In the genomic region with DNA sequence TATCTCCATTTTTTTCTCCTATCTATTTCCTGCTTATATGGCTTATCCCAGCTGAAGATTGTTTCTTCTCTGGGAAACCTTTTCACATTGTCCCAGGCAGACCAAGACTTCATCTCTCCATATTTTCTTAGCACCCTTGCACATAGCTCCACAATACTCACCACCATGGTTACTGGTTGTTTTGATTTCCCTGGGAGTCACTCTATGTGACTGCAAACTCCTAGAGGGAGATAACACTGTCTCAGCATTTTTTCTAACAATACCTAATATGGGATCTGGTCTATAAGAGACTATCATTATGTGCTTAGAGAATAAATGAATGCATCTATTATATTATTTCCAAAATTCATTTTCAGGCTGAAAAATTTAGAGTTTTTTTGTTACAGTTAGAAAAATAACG, we compare ENCODE assay signal across 18 cellular contexts.
DNase-seq lines count a peak whose midpoint lies in the region; ATAC-seq lines count a peak whose summit lies in the region.
"Had no signal": no experiment of that assay in that cellular context is flagged by ENCODE, and none has a peak within 500 bp of the region (broad histone marks: within the 10 kb centered on the region; RNA-seq: fewer than 3 reads in every experiment).

No MANE protein-coding gene starts in this region.

- no peaks in the 10 kb centered on the region for H3K27me3 Mint-ChIP-seq in activated CD4-positive, alpha-beta T cell treated with anti-CD3 and anti-CD28 coated beads, Interleukin-2, amount 10 ng/mL, durations not matched to agents 7 days and 5 days
- H3K27me3 Mint-ChIP-seq: activated naive CD4-positive, alpha-beta T cell treated with anti-CD3 and anti-CD28 coated beads, Interleukin-2, amount 50 U/mL, for 24 hours; CD4-positive, alpha-beta memory T cell; dendritic cell treated with granulocyte-macrophage colony-stimulating factor and Interleukin-4, amounts not matched to agents 40 ng/mL and 50 ng/mL, for 4 days; stimulated activated memory B cell treated with anti-CD40 and anti-IgM and Interleukin-4, amounts not matched to agents 10 μg/mL and 1 μg/mL and 100 μg/mL, for 72 hours had no signal

- H3K4me1 Mint-ChIP-seq in activated CD4-positive, alpha-beta T cell treated with anti-CD3 and anti-CD28 coated beads, Interleukin-2, amount 10 ng/mL, durations not matched to agents 7 days and 5 days = no peaks in the 10 kb centered on the region
- H3K4me1 Mint-ChIP-seq: activated naive CD4-positive, alpha-beta T cell treated with anti-CD3 and anti-CD28 coated beads, Interleukin-2, amount 50 U/mL, for 24 hours; CD4-positive, alpha-beta memory T cell; stimulated activated memory B cell treated with anti-CD40 and anti-IgM and Interleukin-4, amounts not matched to agents 10 μg/mL and 1 μg/mL and 100 μg/mL, for 72 hours had no signal

- POLR2A ChIA-PET in activated CD4-positive, alpha-beta T cell treated with anti-CD3 and anti-CD28 coated beads, Interleukin-2, amount 10 ng/mL, durations not matched to agents 7 days and 5 days (lab: Charles Lee) = no interaction called here

- DNase-seq in A172 (ENCODE audit: low spot score) = peak; percentile 19
- DNase-seq in M059J (ENCODE audit: low read depth) = peak; percentile 44
- peak; percentile 16 for DNase-seq in astrocyte of the hippocampus (ENCODE audit: low read depth, low spot score)
- peak; percentile 9 for DNase-seq in glomerular visceral epithelial cell (ENCODE audit: extremely low spot score)
- DNase-seq in nucleus accumbens (lab: John Stamatoyannopoulos, UW) = no peak
- no peak for DNase-seq in anterior cingulate cortex (lab: John Stamatoyannopoulos, UW)
- no peak for DNase-seq in activated CD4-positive, alpha-beta T cell treated with anti-CD3 and anti-CD28 coated beads, Interleukin-2, amount 10 ng/mL, durations not matched to agents 7 days and 5 days
- DNase-seq: activated CD4-positive, CD25-positive, alpha-beta regulatory T cell treated with anti-CD3 and anti-CD28 coated beads, Interleukin-2, amount 50 U/mL, for 72 hours; CD4-positive, alpha-beta memory T cell; DND-41; glutamatergic neuron; NCI-H2107; NCI-H526 had no signal

- no peak overlapping the region for H3K4me3 Mint-ChIP-seq in activated CD4-positive, alpha-beta T cell treated with anti-CD3 and anti-CD28 coated beads, Interleukin-2, amount 10 ng/mL, durations not matched to agents 7 days and 5 days
- H3K4me3 Mint-ChIP-seq: activated naive CD4-positive, alpha-beta T cell treated with anti-CD3 and anti-CD28 coated beads, Interleukin-2, amount 50 U/mL, for 24 hours; CD4-positive, alpha-beta memory T cell; dendritic cell treated with granulocyte-macrophage colony-stimulating factor and Interleukin-4, amounts not matched to agents 40 ng/mL and 50 ng/mL, for 4 days; stimulated activated memory B cell treated with anti-CD40 and anti-IgM and Interleukin-4, amounts not matched to agents 10 μg/mL and 1 μg/mL and 100 μg/mL, for 72 hours had no signal

- ATAC-seq in HG03469 (IDR thresholded peaks at IDR 0.05; ENCODE audit: unreplicated experiment) = no peak
- ATAC-seq: Panc1; stimulated activated memory B cell treated with anti-CD40 and anti-IgM and Interleukin-4, amounts not matched to agents 10 μg/mL and 1 μg/mL and 100 μg/mL, for 72 hours had no signal

- H3K9me3 Mint-ChIP-seq in activated CD4-positive, alpha-beta T cell treated with anti-CD3 and anti-CD28 coated beads, Interleukin-2, amount 10 ng/mL, durations not matched to agents 7 days and 5 days = no peaks in the 10 kb centered on the region
- H3K9me3 Mint-ChIP-seq: activated naive CD4-positive, alpha-beta T cell treated with anti-CD3 and anti-CD28 coated beads, Interleukin-2, amount 50 U/mL, for 24 hours; dendritic cell treated with granulocyte-macrophage colony-stimulating factor and Interleukin-4, amounts not matched to agents 40 ng/mL and 50 ng/mL, for 4 days; stimulated activated memory B cell treated with anti-CD40 and anti-IgM and Interleukin-4, amounts not matched to agents 10 μg/mL and 1 μg/mL and 100 μg/mL, for 72 hours had no signal

- no peak overlapping the region for H3K27ac Mint-ChIP-seq in activated CD4-positive, alpha-beta T cell treated with anti-CD3 and anti-CD28 coated beads, Interleukin-2, amount 10 ng/mL, durations not matched to agents 7 days and 5 days
- H3K27ac Mint-ChIP-seq: activated naive CD4-positive, alpha-beta T cell treated with anti-CD3 and anti-CD28 coated beads, Interleukin-2, amount 50 U/mL, for 24 hours; CD4-positive, alpha-beta memory T cell; dendritic cell treated with granulocyte-macrophage colony-stimulating factor and Interleukin-4, amounts not matched to agents 40 ng/mL and 50 ng/mL, for 4 days; stimulated activated memory B cell treated with anti-CD40 and anti-IgM and Interleukin-4, amounts not matched to agents 10 μg/mL and 1 μg/mL and 100 μg/mL, for 72 hours had no signal

- CTCF ChIA-PET in activated CD4-positive, alpha-beta T cell treated with anti-CD3 and anti-CD28 coated beads, Interleukin-2, amount 10 ng/mL, durations not matched to agents 7 days and 5 days (lab: Charles Lee) = no interaction called here

- H3K36me3 Mint-ChIP-seq in activated CD4-positive, alpha-beta T cell treated with anti-CD3 and anti-CD28 coated beads, Interleukin-2, amount 10 ng/mL, durations not matched to agents 7 days and 5 days (ENCODE audit: low read depth) = no peaks in the 10 kb centered on the region
- H3K36me3 Mint-ChIP-seq: activated naive CD4-positive, alpha-beta T cell treated with anti-CD3 and anti-CD28 coated beads, Interleukin-2, amount 50 U/mL, for 24 hours; CD4-positive, alpha-beta memory T cell; stimulated activated memory B cell treated with anti-CD40 and anti-IgM and Interleukin-4, amounts not matched to agents 10 μg/mL and 1 μg/mL and 100 μg/mL, for 72 hours had no signal

Comparison
In these comparisons a context has a peak if more than half of its experiments do, and no peak if none do; other contexts are left out.
1. DNase-seq: peak in A172 (single experiment), M059J (single experiment), astrocyte of the hippocampus (single experiment) and glomerular visceral epithelial cell (single experiment); none in nucleus accumbens (0 of 56), anterior cingulate cortex (0 of 58) and activated CD4-positive, alpha-beta T cell treated with anti-CD3 and anti-CD28 coated beads, Interleukin-2, amount 10 ng/mL, durations not matched to agents 7 days and 5 days (single experiment).